Comparison of ENCODE assay signal across 9 cellular contexts in genomic region chr4:143338313-143338712, GRCh38. TPM values are rescaled to one million over a fixed set of nuclear protein-coding genes. Genes with fewer than 3 reads are reported as not detected.
DNase-seq lines count a peak whose midpoint lies in the region; ATAC-seq, FAIRE-seq and TF ChIP-seq lines count a peak whose summit lies in the region.
"Had no signal": no experiment of that assay in that cellular context is flagged by ENCODE, and none has a peak within 500 bp of the region (broad histone marks: within the 10 kb centered on the region; RNA-seq: fewer than 3 reads in every experiment).

No MANE protein-coding gene starts in this region.

- H3K27me3 ChIP-seq in right atrium auricular region (no peaks in the 10 kb centered on the region), endothelial cell of umbilical vein (ENCODE audit: control insufficient read depth in 2 of 2, insufficient read depth in 2 of 2, low read length in 2 of 2) (no peaks in the 10 kb centered on the region)

- H3K36me3 Mint-ChIP-seq in nephron progenitor cell (ENCODE audit: low read depth) = peaks cover 10% of the 10 kb centered on the region

- no peak for TF ChIP-seq POLR2A in endothelial cell of umbilical vein (IDR thresholded peaks at IDR 0.05; ENCODE audit: low read depth, low read length)

- H3K27ac ChIP-seq in right atrium auricular region (peak overlapping the region; percentile 94), endothelial cell of umbilical vein (ENCODE audit: insufficient read depth, low read depth, low read length) (no peak overlapping the region)

- H3K4me1 ChIP-seq in right atrium auricular region (peaks cover 0 to 50% of the 10 kb centered on the region in 2 donors), endothelial cell of umbilical vein (ENCODE audit: control insufficient read depth, extremely low read depth, insufficient read depth, low read length) (peaks cover 5% of the 10 kb centered on the region)

- peaks cover 30% of the 10 kb centered on the region for H3K4me1 Mint-ChIP-seq in nephron progenitor cell

- peak overlapping the region; percentile 100 for H3K4me3 Mint-ChIP-seq in nephron progenitor cell

- POLR2A ChIA-PET in endothelial cell of umbilical vein (lab: Charles Lee) = no interaction called here

- H3K9me3 ChIP-seq in right atrium auricular region (no peaks in the 10 kb centered on the region), endothelial cell of umbilical vein (replicated peaks; ENCODE audit: control insufficient read depth, insufficient read depth, low read length) (no peaks in the 10 kb centered on the region)

- DNase-seq in right atrium auricular region (ENCODE audit: low spot score) = no peak
- DNase-seq in left cardiac atrium = no peak
- no peak for DNase-seq in endothelial cell of umbilical vein (ENCODE audit: low read depth, low spot score)
- DNase-seq in nephron progenitor cell = no peak
- no peak for DNase-seq in RPMI8226
- DNase-seq in T-helper 2 cell = no peak
- DNase-seq: NCI-H1105 had no signal

- H3K9me1 ChIP-seq in endothelial cell of umbilical vein (replicated peaks; ENCODE audit: control insufficient read depth, extremely low read depth, insufficient read depth, low read length) = no peaks in the 10 kb centered on the region

- no TSS peak for BruUV-seq in endothelial cell of umbilical vein (replicated peaks; lab: Mats Ljungman, UMichigan)

- peak overlapping the region; percentile 85 to 90 for H3K4me3 ChIP-seq in right atrium auricular region
- peak overlapping the region in 2 of 3 experiments; percentile 84 to 99 for H3K4me3 ChIP-seq in endothelial cell of umbilical vein (replicated peaks in 1 of 3; ENCODE audit: insufficient read depth in 1 of 3, low read depth in 1 of 3, low read length in 3 of 3)

- TF ChIP-seq CTCF in right atrium auricular region (IDR thresholded peaks at IDR 0.05) (no peak), endothelial cell of umbilical vein (IDR thresholded peaks at IDR 0.05; ENCODE audit: extremely low read depth in 1 of 2, insufficient read depth in 1 of 2, low read depth in 1 of 2, low read length in 2 of 2) (no peak), nephron progenitor cell (IDR thresholded peaks at IDR 0.05) (no peak)

- no peaks in the 10 kb centered on the region for H3K36me3 ChIP-seq in right atrium auricular region
- no peaks in the 10 kb centered on the region for H3K36me3 ChIP-seq in endothelial cell of umbilical vein (ENCODE audit: control insufficient read depth in 2 of 2, extremely low read depth in 1 of 2, insufficient read depth in 2 of 2, low read length in 2 of 2)

- no peaks in the 10 kb centered on the region for H4K20me1 ChIP-seq in endothelial cell of umbilical vein (replicated peaks; ENCODE audit: control insufficient read depth, extremely low read depth, insufficient read depth, low read length)

- peaks cover 4% of the 10 kb centered on the region for H3K27me3 Mint-ChIP-seq in nephron progenitor cell (ENCODE audit: low read depth, poor library complexity)

- H3K4me2 ChIP-seq in endothelial cell of umbilical vein (ENCODE audit: insufficient read depth, low read length) = peak overlapping the region; percentile 87

- H3K9me3 Mint-ChIP-seq in nephron progenitor cell = peaks cover 5% of the 10 kb centered on the region

- H3K79me2 ChIP-seq in endothelial cell of umbilical vein (ENCODE audit: control insufficient read depth, insufficient read depth, low read length) = no peaks in the 10 kb centered on the region

- intact Hi-C loops in left cardiac atrium (cut with DNase I) (loop anchor here (5.0 to 10.0 kb wide), 5 partner anchors 46 to 134 kb away; no protein-coding TSS in a partner anchor), endothelial cell of umbilical vein (cut with micrococcal nuclease) (loop anchor here (5.0 kb wide), 2 partner anchors 136 to 1759 kb away; partner anchors contain the start of genes ABCE1 and ANAPC10)

- FAIRE-seq in endothelial cell of umbilical vein (lab: Jason Lieb, UNC) = no peak

- H3K27ac Mint-ChIP-seq in nephron progenitor cell = no peak overlapping the region

- ATAC-seq in left cardiac atrium (no peak), HG03378 (IDR thresholded peaks at IDR 0.05; ENCODE audit: unreplicated experiment) (no peak), GM19455 (IDR thresholded peaks at IDR 0.05; ENCODE audit: unreplicated experiment) (no peak)

- H3K9ac ChIP-seq in endothelial cell of umbilical vein (replicated peaks; ENCODE audit: extremely low read depth, insufficient read depth, low read length) = no peak overlapping the region

- CTCF ChIA-PET in endothelial cell of umbilical vein (lab: Charles Lee) = interaction anchor here (1.0 to 2.2 kb wide), 2 partner anchors 14 to 131 kb away, joined by 3 to 13 read pairs; no protein-coding TSS in a partner anchor

- no peak overlapping the region for H2AFZ ChIP-seq in endothelial cell of umbilical vein (ENCODE audit: low read depth, low read length)

- dilution Hi-C loops in endothelial cell of umbilical vein (cut with MboI; ENCODE audit: extremely low pct_ligation_motif_present, low sequenced_read_pairs) = no loop called here

TF ChIP-seq in endothelial cell of umbilical vein, 7 proteins besides CTCF, POLR2A, EP300 and RAD21:
- TF ChIP-seq EZH2 (IDR thresholded peaks at IDR 0.05; ENCODE audit: borderline replicate concordance, low read depth, low read length, severe bottlenecking) (no peak), MAX (IDR thresholded peaks at IDR 0.05; ENCODE audit: insufficient read depth, insufficient read length) (no peak), MYC (IDR thresholded peaks at IDR 0.05; ENCODE audit: low read depth, low read length) (no peak), POLR2AphosphoS5 (IDR thresholded peaks at IDR 0.05; ENCODE audit: insufficient read depth, low read depth, low read length) (no peak), FOS (IDR thresholded peaks at IDR 0.05; ENCODE audit: borderline replicate concordance, insufficient read depth, low read length) (no peak), JUN (IDR thresholded peaks at IDR 0.05; ENCODE audit: borderline replicate concordance, insufficient read depth, insufficient read length, low read depth) (no peak), GATA2 (IDR thresholded peaks at IDR 0.05; ENCODE audit: insufficient read depth, insufficient read length, low read depth, low read length) (no peak)

RNA-seq across cellular contexts. Expression of gene GAB1, which starts 1.6 kb away (rescaled TPM):
- total RNA-seq in right atrium auricular region (10 to 100 TPM; 65.4 to 81.7 TPM), left cardiac atrium (10 to 100 TPM; 35.4 to 55.7 TPM), endothelial cell of umbilical vein (37.7 and 41.8 TPM in 2 replicates)
- polyA plus RNA-seq in endothelial cell of umbilical vein = 8.3 and 9.3 TPM in 2 replicates
- polyA plus RNA-seq in endothelial cell of umbilical vein (2011; cell fraction: cytosol; rRNA removed) = 5.1 and 5.7 TPM in 2 replicates
- 21.7 and 22.7 TPM in 2 replicates for polyA plus RNA-seq in endothelial cell of umbilical vein (2011; cell fraction: nucleus; rRNA removed)
- 6.0 and 6.6 TPM in 2 replicates for polyA plus RNA-seq in endothelial cell of umbilical vein (2012)
- polyA minus RNA-seq in endothelial cell of umbilical vein = 26.5 and 35.4 TPM in 2 replicates
- polyA minus RNA-seq in endothelial cell of umbilical vein (2011; cell fraction: cytosol; rRNA and poly(A)+ RNA removed) = 1.7 TPM
- polyA minus RNA-seq in endothelial cell of umbilical vein (2011; cell fraction: nucleus; rRNA and poly(A)+ RNA removed) = 99.1 and 132 TPM in 2 replicates
